In the genomic region with DNA sequence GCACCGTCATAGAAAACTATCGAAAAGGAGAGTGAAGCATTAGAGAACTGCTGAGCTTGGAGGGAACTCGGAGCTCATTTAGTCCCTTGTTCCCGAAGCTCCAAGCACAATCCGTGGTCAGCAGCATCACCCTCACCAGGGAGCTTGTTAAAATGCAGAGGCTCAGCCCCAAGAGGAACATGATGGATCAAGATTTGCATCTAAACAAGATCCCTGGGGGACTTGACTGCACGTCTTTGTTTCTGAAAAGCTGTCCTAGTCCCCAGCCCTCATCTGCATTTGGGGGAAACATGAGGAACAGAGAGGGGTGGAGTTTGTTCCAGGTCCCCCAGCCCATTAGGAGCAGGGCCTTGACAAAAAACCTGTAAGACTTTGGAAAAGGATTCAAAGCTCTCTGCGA, we compare ENCODE assay signal across 2 cellular contexts.
TF ChIP-seq lines count a peak whose summit lies in the region.

No MANE protein-coding gene starts in this region.

TF ChIP-seq in GM23338, 12 proteins besides CTCF, POLR2A, EP300 and RAD21 (continues in another document):
- TF ChIP-seq, protein P1, sequence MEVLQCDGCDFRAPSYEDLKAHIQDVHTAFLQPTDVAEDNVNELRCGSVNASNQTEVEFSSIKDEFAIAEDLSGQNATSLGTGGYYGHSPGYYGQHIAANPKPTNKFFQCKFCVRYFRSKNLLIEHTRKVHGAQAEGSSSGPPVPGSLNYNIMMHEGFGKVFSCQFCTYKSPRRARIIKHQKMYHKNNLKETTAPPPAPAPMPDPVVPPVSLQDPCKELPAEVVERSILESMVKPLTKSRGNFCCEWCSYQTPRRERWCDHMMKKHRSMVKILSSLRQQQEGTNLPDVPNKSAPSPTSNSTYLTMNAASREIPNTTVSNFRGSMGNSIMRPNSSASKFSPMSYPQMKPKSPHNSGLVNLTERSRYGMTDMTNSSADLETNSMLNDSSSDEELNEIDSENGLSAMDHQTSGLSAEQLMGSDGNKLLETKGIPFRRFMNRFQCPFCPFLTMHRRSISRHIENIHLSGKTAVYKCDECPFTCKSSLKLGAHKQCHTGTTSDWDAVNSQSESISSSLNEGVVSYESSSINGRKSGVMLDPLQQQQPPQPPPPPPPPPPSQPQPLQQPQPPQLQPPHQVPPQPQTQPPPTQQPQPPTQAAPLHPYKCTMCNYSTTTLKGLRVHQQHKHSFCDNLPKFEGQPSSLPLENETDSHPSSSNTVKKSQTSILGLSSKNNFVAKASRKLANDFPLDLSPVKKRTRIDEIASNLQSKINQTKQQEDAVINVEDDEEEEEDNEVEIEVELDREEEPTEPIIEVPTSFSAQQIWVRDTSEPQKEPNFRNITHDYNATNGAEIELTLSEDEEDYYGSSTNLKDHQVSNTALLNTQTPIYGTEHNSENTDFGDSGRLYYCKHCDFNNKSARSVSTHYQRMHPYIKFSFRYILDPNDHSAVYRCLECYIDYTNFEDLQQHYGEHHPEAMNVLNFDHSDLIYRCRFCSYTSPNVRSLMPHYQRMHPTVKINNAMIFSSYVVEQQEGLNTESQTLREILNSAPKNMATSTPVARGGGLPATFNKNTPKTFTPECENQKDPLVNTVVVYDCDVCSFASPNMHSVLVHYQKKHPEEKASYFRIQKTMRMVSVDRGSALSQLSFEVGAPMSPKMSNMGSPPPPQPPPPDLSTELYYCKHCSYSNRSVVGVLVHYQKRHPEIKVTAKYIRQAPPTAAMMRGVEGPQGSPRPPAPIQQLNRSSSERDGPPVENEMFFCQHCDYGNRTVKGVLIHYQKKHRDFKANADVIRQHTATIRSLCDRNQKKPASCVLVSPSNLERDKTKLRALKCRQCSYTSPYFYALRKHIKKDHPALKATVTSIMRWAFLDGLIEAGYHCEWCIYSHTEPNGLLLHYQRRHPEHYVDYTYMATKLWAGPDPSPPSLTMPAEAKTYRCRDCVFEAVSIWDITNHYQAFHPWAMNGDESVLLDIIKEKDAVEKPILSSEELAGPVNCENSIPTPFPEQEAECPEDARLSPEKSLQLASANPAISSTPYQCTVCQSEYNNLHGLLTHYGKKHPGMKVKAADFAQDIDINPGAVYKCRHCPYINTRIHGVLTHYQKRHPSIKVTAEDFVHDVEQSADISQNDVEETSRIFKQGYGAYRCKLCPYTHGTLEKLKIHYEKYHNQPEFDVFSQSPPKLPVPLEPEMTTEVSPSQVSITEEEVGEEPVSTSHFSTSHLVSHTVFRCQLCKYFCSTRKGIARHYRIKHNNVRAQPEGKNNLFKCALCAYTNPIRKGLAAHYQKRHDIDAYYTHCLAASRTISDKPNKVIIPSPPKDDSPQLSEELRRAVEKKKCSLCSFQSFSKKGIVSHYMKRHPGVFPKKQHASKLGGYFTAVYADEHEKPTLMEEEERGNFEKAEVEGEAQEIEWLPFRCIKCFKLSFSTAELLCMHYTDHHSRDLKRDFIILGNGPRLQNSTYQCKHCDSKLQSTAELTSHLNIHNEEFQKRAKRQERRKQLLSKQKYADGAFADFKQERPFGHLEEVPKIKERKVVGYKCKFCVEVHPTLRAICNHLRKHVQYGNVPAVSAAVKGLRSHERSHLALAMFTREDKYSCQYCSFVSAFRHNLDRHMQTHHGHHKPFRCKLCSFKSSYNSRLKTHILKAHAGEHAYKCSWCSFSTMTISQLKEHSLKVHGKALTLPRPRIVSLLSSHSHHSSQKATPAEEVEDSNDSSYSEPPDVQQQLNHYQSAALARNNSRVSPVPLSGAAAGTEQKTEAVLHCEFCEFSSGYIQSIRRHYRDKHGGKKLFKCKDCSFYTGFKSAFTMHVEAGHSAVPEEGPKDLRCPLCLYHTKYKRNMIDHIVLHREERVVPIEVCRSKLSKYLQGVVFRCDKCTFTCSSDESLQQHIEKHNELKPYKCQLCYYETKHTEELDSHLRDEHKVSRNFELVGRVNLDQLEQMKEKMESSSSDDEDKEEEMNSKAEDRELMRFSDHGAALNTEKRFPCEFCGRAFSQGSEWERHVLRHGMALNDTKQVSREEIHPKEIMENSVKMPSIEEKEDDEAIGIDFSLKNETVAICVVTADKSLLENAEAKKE (CRISPR knock-in tag; IDR thresholded peaks at IDR 0.05): peak; percentile 91
- TF ChIP-seq ZNF114 (CRISPR knock-in tag; IDR thresholded peaks at IDR 0.05) (no peak), JUNB (IDR thresholded peaks at IDR 0.05; ENCODE audit: unreplicated experiment) (no peak), POLR2AphosphoS5 (IDR thresholded peaks at IDR 0.05; ENCODE audit: low read depth) (no peak), CREB1 (CRISPR knock-in tag; IDR thresholded peaks at IDR 0.05; ENCODE audit: low read depth) (peak; percentile 51; the same call in 1 of the 2 replicates), ZNF331 (CRISPR knock-in tag; IDR thresholded peaks at IDR 0.05; ENCODE audit: low read depth) (no peak), EZH2 (IDR thresholded peaks at IDR 0.05; ENCODE audit: low read depth, unreplicated experiment) (no peak), STAT1 (IDR thresholded peaks at IDR 0.05; ENCODE audit: unreplicated experiment) (no peak), NANOG (IDR thresholded peaks at IDR 0.05; ENCODE audit: borderline replicate concordance) (0 out of 2 replicates have a peak, but pooled peaks have one; percentile 27), EZH2phosphoT487 (IDR thresholded peaks at IDR 0.05; ENCODE audit: unreplicated experiment) (no peak)
- TF ChIP-seq, protein P2, sequence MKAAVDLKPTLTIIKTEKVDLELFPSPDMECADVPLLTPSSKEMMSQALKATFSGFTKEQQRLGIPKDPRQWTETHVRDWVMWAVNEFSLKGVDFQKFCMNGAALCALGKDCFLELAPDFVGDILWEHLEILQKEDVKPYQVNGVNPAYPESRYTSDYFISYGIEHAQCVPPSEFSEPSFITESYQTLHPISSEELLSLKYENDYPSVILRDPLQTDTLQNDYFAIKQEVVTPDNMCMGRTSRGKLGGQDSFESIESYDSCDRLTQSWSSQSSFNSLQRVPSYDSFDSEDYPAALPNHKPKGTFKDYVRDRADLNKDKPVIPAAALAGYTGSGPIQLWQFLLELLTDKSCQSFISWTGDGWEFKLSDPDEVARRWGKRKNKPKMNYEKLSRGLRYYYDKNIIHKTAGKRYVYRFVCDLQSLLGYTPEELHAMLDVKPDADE (IDR thresholded peaks at IDR 0.05): no peak

TF ChIP-seq in neural cell, 6 proteins besides CTCF, POLR2A, EP300 and RAD21:
- no peak for TF ChIP-seq MXI1 (conservative IDR thresholded peaks at IDR 0.05; ENCODE audit: poor library complexity, severe bottlenecking)
- no peak for TF ChIP-seq TAF1 (IDR thresholded peaks at IDR 0.05; ENCODE audit: low read depth)
- no peak for TF ChIP-seq POLR2AphosphoS5 (IDR thresholded peaks at IDR 0.05)
- no peak for TF ChIP-seq REST (IDR thresholded peaks at IDR 0.05; ENCODE audit: borderline replicate concordance)
- TF ChIP-seq SMC3 (conservative IDR thresholded peaks at IDR 0.05; ENCODE audit: poor library complexity): no peak
- no peak for TF ChIP-seq EZH2 (IDR thresholded peaks at IDR 0.05; ENCODE audit: borderline replicate concordance, insufficient read depth, low read length, poor library complexity, severe bottlenecking)
